11 cellular contexts compared by ENCODE assay signal in genomic region chr11:68503281-68503687, GRCh38. TPM values are rescaled to one million over a fixed set of nuclear protein-coding genes. Genes with fewer than 3 reads are reported as not detected.
DNase-seq lines count a peak whose midpoint lies in the region; ATAC-seq and TF ChIP-seq lines count a peak whose summit lies in the region.
"Had no signal": no experiment of that assay in that cellular context is flagged by ENCODE, and none has a peak within 500 bp of the region (broad histone marks: within the 10 kb centered on the region; RNA-seq: fewer than 3 reads in every experiment).

No MANE protein-coding gene starts in this region.

- H3K27me3 Mint-ChIP-seq in stimulated activated naive CD8-positive, alpha-beta T cell treated with anti-CD3 and anti-CD28 coated beads, Interleukin-15, Interleukin-2, amounts not matched to agents 100 ng/mL and 50 ng/mL, for 24 hours = no peaks in the 10 kb centered on the region
- no peaks in the 10 kb centered on the region for H3K27me3 Mint-ChIP-seq in stimulated activated memory B cell treated with anti-CD40 and anti-IgM and Interleukin-4, amounts not matched to agents 10 μg/mL and 1 μg/mL and 100 μg/mL, for 72 hours

- H3K27ac Mint-ChIP-seq in stimulated activated naive CD8-positive, alpha-beta T cell treated with anti-CD3 and anti-CD28 coated beads, Interleukin-15, Interleukin-2, amounts not matched to agents 100 ng/mL and 50 ng/mL, for 24 hours = peak overlapping the region; percentile 6
- H3K27ac Mint-ChIP-seq in stimulated activated memory B cell treated with anti-CD40 and anti-IgM and Interleukin-4, amounts not matched to agents 10 μg/mL and 1 μg/mL and 100 μg/mL, for 72 hours = no peak overlapping the region

- H2BK12ac ChIP-seq in mesenchymal stem cell (ENCODE audit: low read length in 2 of 2) = no peak overlapping the region

- peaks cover 90% of the 10 kb centered on the region for H3K4me1 Mint-ChIP-seq in stimulated activated naive CD8-positive, alpha-beta T cell treated with anti-CD3 and anti-CD28 coated beads, Interleukin-15, Interleukin-2, amounts not matched to agents 100 ng/mL and 50 ng/mL, for 24 hours (ENCODE audit: low read depth)
- H3K4me1 Mint-ChIP-seq in stimulated activated memory B cell treated with anti-CD40 and anti-IgM and Interleukin-4, amounts not matched to agents 10 μg/mL and 1 μg/mL and 100 μg/mL, for 72 hours = peaks cover 77% of the 10 kb centered on the region

- whole genome bisulfite sequencing in mesenchymal stem cell = 77% methylated on average over 6 of the region's 6 CpGs

- H3K4me3 Mint-ChIP-seq in stimulated activated naive CD8-positive, alpha-beta T cell treated with anti-CD3 and anti-CD28 coated beads, Interleukin-15, Interleukin-2, amounts not matched to agents 100 ng/mL and 50 ng/mL, for 24 hours = no peak overlapping the region
- no peak overlapping the region for H3K4me3 Mint-ChIP-seq in stimulated activated memory B cell treated with anti-CD40 and anti-IgM and Interleukin-4, amounts not matched to agents 10 μg/mL and 1 μg/mL and 100 μg/mL, for 72 hours

- H3K79me1 ChIP-seq in mesenchymal stem cell (replicated peaks; ENCODE audit: low read length, poor library complexity, severe bottlenecking) = peaks cover 2% of the 10 kb centered on the region

- H2AK5ac ChIP-seq in mesenchymal stem cell (ENCODE audit: low read length, severe bottlenecking) = no peak overlapping the region

- H3K27ac ChIP-seq in mesenchymal stem cell (ENCODE audit: low read length, poor library complexity, severe bottlenecking) = no peak overlapping the region
- H3K27ac ChIP-seq: foreskin keratinocyte had no signal

- TF ChIP-seq CTCF in choroid plexus epithelial cell (conservative IDR thresholded peaks at IDR 0.05; ENCODE audit: low read depth, low read length) = no peak

- no peak overlapping the region for H3K14ac ChIP-seq in mesenchymal stem cell (ENCODE audit: low read length in 2 of 2)

- no peak overlapping the region for H2BK15ac ChIP-seq in mesenchymal stem cell (ENCODE audit: low read depth, poor library complexity, severe bottlenecking)

- no peaks in the 10 kb centered on the region for H3K36me3 ChIP-seq in mesenchymal stem cell (ENCODE audit: control insufficient read depth in 1 of 2, insufficient read depth in 2 of 2, low read depth in 1 of 2, low read length in 2 of 2)

- no peak overlapping the region for H3K18ac ChIP-seq in mesenchymal stem cell (ENCODE audit: low read depth in 1 of 2, low read length in 2 of 2)

- no peak overlapping the region for H2BK5ac ChIP-seq in mesenchymal stem cell (ENCODE audit: low read depth, low read length, poor library complexity, severe bottlenecking)

- no peaks in the 10 kb centered on the region for H3K9me3 Mint-ChIP-seq in stimulated activated naive CD8-positive, alpha-beta T cell treated with anti-CD3 and anti-CD28 coated beads, Interleukin-15, Interleukin-2, amounts not matched to agents 100 ng/mL and 50 ng/mL, for 24 hours
- H3K9me3 Mint-ChIP-seq in stimulated activated memory B cell treated with anti-CD40 and anti-IgM and Interleukin-4, amounts not matched to agents 10 μg/mL and 1 μg/mL and 100 μg/mL, for 72 hours = no peaks in the 10 kb centered on the region

- no peak overlapping the region for H3K23ac ChIP-seq in mesenchymal stem cell (ENCODE audit: low read length in 2 of 2)

- H2AFZ ChIP-seq in mesenchymal stem cell (ENCODE audit: low read depth, low read length) = no peak overlapping the region

- intact Hi-C loops in left colon (cut with DNase I, micrococcal nuclease) = no loop called here

- no peak for DNase-seq in stimulated activated naive CD8-positive, alpha-beta T cell treated with anti-CD3 and anti-CD28 coated beads, Interleukin-15, Interleukin-2, amounts not matched to agents 100 U/mL and 50 U/mL, for 24 hours
- DNase-seq in choroid plexus epithelial cell (ENCODE audit: low read depth) (peak; percentile 51), mesenchymal stem cell (peak; percentile 71), inferior parietal cortex (ENCODE audit: extremely low spot score) (no peak), left colon (no peak)
- DNase-seq in activated T-cell treated with anti-CD3 and anti-CD28 coated beads, Interleukin-2, amount 50 U/mL, for 48 hours = no peak
- DNase-seq: foreskin keratinocyte, NCI-H1105 treated with DMSO at 0.1 percent for 48 hours had no signal

- no peaks in the 10 kb centered on the region for H3K9me3 ChIP-seq in mesenchymal stem cell (ENCODE audit: control insufficient read depth, low read length)

- H3K4me1 ChIP-seq in mesenchymal stem cell (ENCODE audit: control insufficient read depth, insufficient read depth, low read depth, low read length) = peaks cover 14% of the 10 kb centered on the region

- no peak overlapping the region for H3K4ac ChIP-seq in mesenchymal stem cell (ENCODE audit: low read depth in 1 of 2, low read length in 2 of 2)

- H3K9ac ChIP-seq in mesenchymal stem cell (ENCODE audit: low read length) = peak overlapping the region; percentile 15

- H4K91ac ChIP-seq in mesenchymal stem cell (ENCODE audit: low read length) = no peak overlapping the region

- H4K8ac ChIP-seq in mesenchymal stem cell (ENCODE audit: low read length) = no peak overlapping the region

- H3K4me3 ChIP-seq in choroid plexus epithelial cell (ENCODE audit: low read depth, low read length) (no peak overlapping the region), mesenchymal stem cell (ENCODE audit: insufficient read depth in 1 of 2, low read depth in 1 of 2, low read length in 2 of 2) (no peak overlapping the region)

- H3K36me3 Mint-ChIP-seq in stimulated activated naive CD8-positive, alpha-beta T cell treated with anti-CD3 and anti-CD28 coated beads, Interleukin-15, Interleukin-2, amounts not matched to agents 100 ng/mL and 50 ng/mL, for 24 hours (ENCODE audit: low read depth) = peaks cover 13% of the 10 kb centered on the region
- H3K36me3 Mint-ChIP-seq in stimulated activated memory B cell treated with anti-CD40 and anti-IgM and Interleukin-4, amounts not matched to agents 10 μg/mL and 1 μg/mL and 100 μg/mL, for 72 hours = peaks cover 18% of the 10 kb centered on the region

- no peaks in the 10 kb centered on the region for H3K27me3 ChIP-seq in mesenchymal stem cell (ENCODE audit: control insufficient read depth in 1 of 2, insufficient read depth in 1 of 2, low read length in 2 of 2)
- H3K27me3 ChIP-seq: foreskin keratinocyte had no signal

- no peak overlapping the region for H2BK120ac ChIP-seq in mesenchymal stem cell (ENCODE audit: low read depth, low read length)

- H3K4me2 ChIP-seq in mesenchymal stem cell (ENCODE audit: low read length, poor library complexity, severe bottlenecking) = no peak overlapping the region

- no peak for ATAC-seq in stimulated activated naive CD8-positive, alpha-beta T cell treated with anti-CD3 and anti-CD28 coated beads, Interleukin-15, Interleukin-2, amounts not matched to agents 100 U/mL and 50 U/mL, for 24 hours
- no peak for ATAC-seq in stimulated activated memory B cell treated with anti-CD40 and anti-IgM and Interleukin-4, amounts not matched to agents 10 μg/mL and 1 μg/mL and 100 μg/mL, for 72 hours
- ATAC-seq in left colon = no peak
- ATAC-seq: activated CD4-positive, CD25-positive, alpha-beta regulatory T cell treated with anti-CD3 and anti-CD28 coated beads, Interleukin-2, amount 50 U/mL, for 24 hours; foreskin keratinocyte had no signal

RNA-seq across cellular contexts. Expression of gene PPP6R3, which starts 42.7 kb away (rescaled TPM):
- polyA plus RNA-seq in mesenchymal stem cell (2013, experiment 1 of 2) = 39.3 TPM
- 39.5 TPM for polyA plus RNA-seq in mesenchymal stem cell (2013, experiment 2 of 2)
- 100 to 1,000 TPM; 102 to 112 TPM for total RNA-seq in left colon

Comparison
In these comparisons a context has a peak if more than half of its experiments do, and no peak if none do; other contexts are left out.
1. DNase-seq: peak in choroid plexus epithelial cell (single experiment) and mesenchymal stem cell (single experiment); none in stimulated activated naive CD8-positive, alpha-beta T cell treated with anti-CD3 and anti-CD28 coated beads, Interleukin-15, Interleukin-2, amounts not matched to agents 100 U/mL and 50 U/mL, for 24 hours (single experiment), inferior parietal cortex (single experiment), activated T-cell treated with anti-CD3 and anti-CD28 coated beads, Interleukin-2, amount 50 U/mL, for 48 hours (0 of 2) and left colon (0 of 2).